In genomic region chr10:83880252-83880791, GRCh38 we compare ENCODE assay signal across 14 cellular contexts.
A peak's percentile ranks its signal among the peaks of the same experiment; 100 is the strongest.
DNase-seq lines count a peak whose midpoint lies in the region; ATAC-seq and TF ChIP-seq lines count a peak whose summit lies in the region.
"Had no signal": no experiment of that assay in that cellular context is flagged by ENCODE, and none has a peak within 500 bp of the region (broad histone marks: within the 10 kb centered on the region; RNA-seq: fewer than 3 reads in every experiment).

No MANE protein-coding gene starts in this region.

- no peak overlapping the region for H3K23ac ChIP-seq in H9 (ENCODE audit: insufficient read length, low read depth, low read length)

- no peaks in the 10 kb centered on the region for H3K79me2 ChIP-seq in H9 (ENCODE audit: insufficient read depth, low read length)

- DNase-seq in Right ventricle myocardium inferior (ENCODE audit: missing footprints) (no peak), left ventricle myocardium superior (no peak), left cardiac atrium (peak; percentile 24), sciatic nerve (ENCODE audit: low spot score) (no peak), H9 (no peak), retina (no peak), tibial artery (no peak)
- DNase-seq: 8988T; AML-193; CD4-positive, CD25-positive, alpha-beta regulatory T cell; DMS53 had no signal

- ATAC-seq in Right ventricle myocardium inferior (peak; percentile 14), left ventricle myocardium superior (no peak), left cardiac atrium (peak in 1 of 2 donors; percentile 30), sciatic nerve (peak; percentile 81)
- ATAC-seq: HCT116 had no signal

- no peak overlapping the region for H3T11ph ChIP-seq in H9 (ENCODE audit: low read length)

- intact Hi-C loops in Right ventricle myocardium inferior (cut with DNase I), result no loop called here
- intact Hi-C loops in left ventricle myocardium superior (cut with micrococcal nuclease), result no loop called here
- intact Hi-C loops in left cardiac atrium (cut with DNase I), result no loop called here
- intact Hi-C loops in sciatic nerve (cut with DNase I), result no loop called here
- intact Hi-C loops in tibial artery (cut with DNase I; ENCODE audit: low total_unique reads), result no loop called here

- no peak overlapping the region for H3K4me2 ChIP-seq in H9 (ENCODE audit: insufficient read depth, insufficient read length, low read length)
- H3K4me2 ChIP-seq: BLaER1 had no signal

- H3K27ac ChIP-seq in cingulate gyrus (ENCODE audit: low read depth, low read length) (peak overlapping the region; percentile 80), H9 (ENCODE audit: insufficient read length, low read depth, low read length) (no peak overlapping the region), tibial artery (no peak overlapping the region)
- H3K27ac ChIP-seq: BLaER1 had no signal

- H3K14ac ChIP-seq in H9 (ENCODE audit: insufficient read depth, low read length), result no peak overlapping the region

- no peak overlapping the region for H3K4ac ChIP-seq in H9 (ENCODE audit: low read depth, low read length)

- no peaks in the 10 kb centered on the region; a peak in 1 of 7 replicates for H3K36me3 Mint-ChIP-seq in H9 (ENCODE audit: insufficient read depth in 1 of 3, low read depth in 3 of 3)
- H3K36me3 Mint-ChIP-seq: CD4-positive, CD25-positive, alpha-beta regulatory T cell had no signal

- no peak overlapping the region for H3K56ac ChIP-seq in H9 (ENCODE audit: insufficient read length, low read depth, low read length)

- H2BK5ac ChIP-seq in H9 (ENCODE audit: insufficient read length, low read length), result no peak overlapping the region

- H3K27ac Mint-ChIP-seq in H9, result no peak overlapping the region
- H3K27ac Mint-ChIP-seq: CD4-positive, CD25-positive, alpha-beta regulatory T cell had no signal

- H3K27me3 ChIP-seq in H9 (ENCODE audit: insufficient read depth, low read length), result no peaks in the 10 kb centered on the region
- no peaks in the 10 kb centered on the region for H3K27me3 ChIP-seq in tibial artery
- H3K27me3 ChIP-seq: BLaER1 had no signal

- H3K27me3 Mint-ChIP-seq in H9 (ENCODE audit: low read depth), result peaks cover 5% of the 10 kb centered on the region

- H3K4me1 ChIP-seq in H9 (ENCODE audit: insufficient read depth, low read length) (no peaks in the 10 kb centered on the region), tibial artery (no peaks in the 10 kb centered on the region)
- H3K4me1 ChIP-seq: BLaER1 had no signal

- H3K4me3 Mint-ChIP-seq in H9, result no peak overlapping the region
- H3K4me3 Mint-ChIP-seq: CD4-positive, CD25-positive, alpha-beta regulatory T cell had no signal

- no peak overlapping the region for H4K91ac ChIP-seq in H9 (ENCODE audit: insufficient read length, low read depth, low read length)

- H3K23me2 ChIP-seq in H9 (ENCODE audit: insufficient read length, low read depth, low read length, poor library complexity, severe bottlenecking), result no peaks in the 10 kb centered on the region

- H3K9me3 Mint-ChIP-seq in H9, result no peaks in the 10 kb centered on the region

- no peak overlapping the region for H3K18ac ChIP-seq in H9 (ENCODE audit: insufficient read length, low read depth, low read length)

- TF ChIP-seq CTCF in H9 (conservative IDR thresholded peaks at IDR 0.05) (no peak), tibial artery (IDR thresholded peaks at IDR 0.05) (no peak)

- H3K79me1 ChIP-seq in H9 (ENCODE audit: insufficient read depth, low read depth, low read length, poor library complexity, severe bottlenecking), result no peaks in the 10 kb centered on the region

- H4K20me1 ChIP-seq in H9 (ENCODE audit: control insufficient read depth, insufficient read depth, insufficient read length), result no peaks in the 10 kb centered on the region
- H4K20me1 ChIP-seq: BLaER1 had no signal

- H2BK120ac ChIP-seq in H9 (ENCODE audit: low read depth, low read length, poor library complexity, severe bottlenecking), result no peak overlapping the region

- no peak overlapping the region for H2AFZ ChIP-seq in H9 (ENCODE audit: low read length)

- H3K4me1 Mint-ChIP-seq in H9, result peaks cover 0 to 8% of the 10 kb centered on the region in 2 experiments; a peak in 3 of 4 replicates
- H3K4me1 Mint-ChIP-seq: CD4-positive, CD25-positive, alpha-beta regulatory T cell had no signal

- H2AK5ac ChIP-seq in H9 (ENCODE audit: insufficient read length, low read length), result no peak overlapping the region

- no peak overlapping the region for H2BK12ac ChIP-seq in H9 (ENCODE audit: insufficient read length, low read depth, low read length)

- H3K4me3 ChIP-seq in tibial artery, result no peak overlapping the region
- H3K4me3 ChIP-seq: BLaER1 had no signal

- H3K9me3 ChIP-seq in H9 (ENCODE audit: control insufficient read depth, low read depth, low read length) (no peaks in the 10 kb centered on the region), tibial artery (no peaks in the 10 kb centered on the region)
- H3K9me3 ChIP-seq: BLaER1 had no signal

- no peaks in the 10 kb centered on the region for H3K36me3 ChIP-seq in tibial artery
- H3K36me3 ChIP-seq: BLaER1 had no signal

- no peak overlapping the region for H2BK15ac ChIP-seq in H9 (ENCODE audit: low read depth, low read length)

- H4K8ac ChIP-seq in H9 (replicated peaks; ENCODE audit: insufficient read length, low read depth, low read length), result no peak overlapping the region

- H2BK20ac ChIP-seq in H9 (ENCODE audit: low read depth, low read length, poor library complexity, severe bottlenecking), result no peak overlapping the region

- H4K5ac ChIP-seq in H9 (ENCODE audit: insufficient read length, low read depth, low read length), result no peak overlapping the region

- no CpG with 5 or more reads among the region's 8 CpGs for WGBS in H9 (ENCODE audit: extremely low coverage, insufficient read length, low lambda C conversion rate)

- H3K9ac ChIP-seq in H9 (ENCODE audit: extremely low read depth, insufficient read length, low read length), result no peak overlapping the region
- H3K9ac ChIP-seq: BLaER1 had no signal
